In the genomic region with DNA sequence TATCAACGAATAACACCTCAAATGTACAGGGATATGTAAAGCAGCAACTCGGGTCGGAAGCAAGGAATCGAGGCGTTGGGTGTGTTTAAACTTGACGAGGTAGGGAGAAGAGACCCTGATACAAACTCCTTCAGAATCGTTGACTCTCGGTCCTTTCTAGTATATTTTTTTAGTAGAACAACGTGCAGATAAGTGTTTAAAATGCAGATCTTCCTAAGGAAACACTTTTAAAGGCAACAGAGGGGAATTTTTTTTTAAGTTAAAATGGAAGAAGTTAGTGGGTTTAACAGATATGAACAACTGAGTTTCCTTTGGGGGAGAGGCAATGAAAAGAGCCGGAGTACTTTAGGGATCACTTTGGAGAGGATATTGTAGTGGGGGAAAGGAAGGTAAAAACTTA, we compare ENCODE assay signal across 9 cellular contexts. TPM values are rescaled to one million over a fixed set of nuclear protein-coding genes. Genes with fewer than 3 reads are reported as not detected.
DNase-seq lines count a peak whose midpoint lies in the region; ATAC-seq, FAIRE-seq and TF ChIP-seq lines count a peak whose summit lies in the region.
"Had no signal": no experiment of that assay in that cellular context is flagged by ENCODE, and none has a peak within 500 bp of the region (broad histone marks: within the 10 kb centered on the region; RNA-seq: fewer than 3 reads in every experiment).

No MANE protein-coding gene starts in this region.

- 0 out of 2 replicates have a peak, but pooled peaks cover 9% of the 10 kb centered on the region for H4K20me1 ChIP-seq in K562 (replicated peaks; ENCODE audit: control insufficient read depth, insufficient read depth, low read length)

- H3K4me3 ChIP-seq in right atrium auricular region, result peak overlapping the region; percentile 93 to 97
- peak overlapping the region; percentile 67 for H3K4me3 ChIP-seq in K562
- H3K4me3 ChIP-seq in mononuclear cell (ENCODE audit: low read length), result peak overlapping the region; percentile 83

- TF ChIP-seq EP300 in K562 (IDR thresholded peaks at IDR 0.05; ENCODE audit: low read length), result no peak

- no peak for TF ChIP-seq CTCF in right atrium auricular region (IDR thresholded peaks at IDR 0.05)
- TF ChIP-seq CTCF in K562 (IDR thresholded peaks at IDR 0.05 in 2 of 3, conservative IDR thresholded peaks at IDR 0.05 in 1 of 3; ENCODE audit: insufficient read depth in 2 of 3, low read depth in 1 of 3, low read length in 3 of 3), result no peak

- POLR2A ChIA-PET in K562 (lab: Yijun Ruan, JAX), result interaction anchor here (0.7 to 1.1 kb wide), 3 partner anchors 29 to 651 kb away, joined by 3 to 5 read pairs (median 3); no protein-coding TSS in a partner anchor

- WGBS in K562 (ENCODE audit: insufficient coverage, low coverage, missing lambda C conversion rate), result 4% methylated on average over 10 of the region's 10 CpGs

- peaks cover 0 to 40% of the 10 kb centered on the region in 2 donors for H3K4me1 ChIP-seq in right atrium auricular region
- peaks cover 13 to 17% of the 10 kb centered on the region in 2 experiments; a peak in 4 of 5 replicates for H3K4me1 ChIP-seq in K562 (replicated peaks in 1 of 2; ENCODE audit: control insufficient read depth in 2 of 2, insufficient read depth in 2 of 2, low read length in 2 of 2)
- H3K4me1 ChIP-seq in mononuclear cell (ENCODE audit: insufficient read depth, low read length), result peaks cover 25% of the 10 kb centered on the region

- peak overlapping the region; percentile 98 to 99 for H3K27ac ChIP-seq in right atrium auricular region
- peak overlapping the region; percentile 98 for H3K27ac ChIP-seq in K562 (ENCODE audit: extremely low read depth, low read depth, low read length)

- H3K27me3 ChIP-seq in right atrium auricular region (no peaks in the 10 kb centered on the region), K562 (ENCODE audit: control insufficient read depth in 2 of 2, insufficient read depth in 2 of 2, low read length in 2 of 2) (no peaks in the 10 kb centered on the region), mononuclear cell (ENCODE audit: insufficient read depth, low read length) (no peaks in the 10 kb centered on the region)

- H3K9ac ChIP-seq in K562 (ENCODE audit: insufficient read depth in 1 of 2, low read depth in 2 of 2, low read length in 2 of 2), result peak overlapping the region; percentile 38 to 93; a peak in 2 of 4 replicates

- DNase-seq in right atrium auricular region (ENCODE audit: low spot score) (no peak), left cardiac atrium (no peak), K562 (ENCODE audit: extremely low read depth in 1 of 4, low spot score in 3 of 4) (peak in 1 of 4 experiments; percentile 17), SHP77 treated with DMSO at 0.1 percent for 48 hours (lab: John Stamatoyannopoulos, UW) (no peak), urothelium cell line (ENCODE audit: low spot score) (no peak)

- in situ Hi-C loops in K562 (cut with MboI), result no loop called here

- H3K9me1 ChIP-seq in K562 (ENCODE audit: control insufficient read depth, insufficient read depth, low read length), result no peaks in the 10 kb centered on the region

- H3K79me2 ChIP-seq in K562 (ENCODE audit: control insufficient read depth, insufficient read depth, low read length), result peaks cover 53% of the 10 kb centered on the region

- intact Hi-C loops in left cardiac atrium (cut with DNase I), result loop anchor here in 1 of 2 donors (5.0 kb wide), 1 partner anchor 656 kb away; the partner anchor contains the start of gene NMD3
- intact Hi-C loops in K562 (cut with micrococcal nuclease), result no loop called here

- FAIRE-seq in K562 (lab: Jason Lieb, UNC), result no peak
- no peak for FAIRE-seq in urothelium cell line (lab: Jason Lieb, UNC)
- FAIRE-seq: GM12891 had no signal

- H2AFZ ChIP-seq in K562 (ENCODE audit: low read depth, low read length), result peak overlapping the region; percentile 98

- no peaks in the 10 kb centered on the region for H3K9me3 ChIP-seq in right atrium auricular region
- no peaks in the 10 kb centered on the region; the same call in 1 of the 2 replicates for H3K9me3 ChIP-seq in K562 (replicated peaks; ENCODE audit: control insufficient read depth, insufficient read depth, low read depth, low read length)
- no peaks in the 10 kb centered on the region for H3K9me3 ChIP-seq in mononuclear cell (ENCODE audit: low read depth, low read length)

- TF ChIP-seq POLR2A in K562 (conservative IDR thresholded peaks at IDR 0.05), result no peak

- CTCF ChIA-PET in K562 (lab: Yijun Ruan, JAX; ENCODE audit: low intra/inter-chr PET ratio), result no interaction called here

- ATAC-seq in left cardiac atrium (no peak), K562 (no peak), HG03571 (IDR thresholded peaks at IDR 0.05; ENCODE audit: unreplicated experiment) (no peak), HG03025 (IDR thresholded peaks at IDR 0.05; ENCODE audit: low FRiP score, unreplicated experiment) (no peak)

- peak overlapping the region; percentile 96 for H3K4me2 ChIP-seq in K562 (ENCODE audit: insufficient read depth, low read length)

- H3K36me3 ChIP-seq in right atrium auricular region, result no peaks in the 10 kb centered on the region
- peaks cover 32% of the 10 kb centered on the region; the same call in 2 of the 3 replicates for H3K36me3 ChIP-seq in K562 (ENCODE audit: control insufficient read depth, insufficient read depth, low read length)

- TF ChIP-seq RAD21 in K562 (CRISPR knock-in tag; conservative IDR thresholded peaks at IDR 0.05 in 1 of 2, IDR thresholded peaks at IDR 0.05 in 1 of 2), result no peak

- BruUV-seq in K562 (replicated peaks; lab: Mats Ljungman, UMichigan), result no TSS peak

TF ChIP-seq in K562, 482 proteins besides CTCF, POLR2A, EP300 and RAD21:
- TF ChIP-seq GTF2E2 (tag; IDR thresholded peaks at IDR 0.05) (peak; percentile 58; the same call in 1 of the 2 replicates), ZNF354B (CRISPR knock-in tag; IDR thresholded peaks at IDR 0.05) (no peak)
TF ChIP-seq in K562: peak in this region for 1.

RNA-seq across cellular contexts. Expression of gene KPNA4, which starts 1.1 kb away (rescaled TPM):
- total RNA-seq in right atrium auricular region (10 to 100 TPM; 36.1 to 44.4 TPM), left cardiac atrium (10 to 100 TPM; 88.2 to 95.7 TPM), K562 (2014; rRNA removed) (21.1 and 27.2 TPM in 2 replicates), K562 (2014; rRNA removed; fragmentation: Illumina TruSeq; extraction: Trizol) (48.5 and 54.8 TPM in 2 replicates), K562 (2015; rRNA removed; fragmentation: Illumina TruSeq; extraction: Trizol) (48.2 and 53.6 TPM in 2 replicates), K562 (2021) (66.6 and 72.4 TPM in 2 replicates), mononuclear cell (32.8 TPM)
- total RNA-seq in K562 (2011; cell fraction: chromatin; rRNA removed; ENCODE audit: low replicate concordance), result 16.8 and 29.6 TPM in 2 replicates
- 11.3 and 12.6 TPM in 2 replicates for total RNA-seq in K562 (2011; cell fraction: nucleolus; rRNA removed)
- total RNA-seq in K562 (2011; cell fraction: nucleoplasm; rRNA removed), result 24.7 and 50.7 TPM in 2 replicates
- polyA plus RNA-seq in K562 (2011; rRNA removed) (22.0 and 37.4 TPM in 2 replicates), K562 (2014; fragmentation: Illumina TruSeq; extraction: Trizol) (29.5 and 34.5 TPM in 2 replicates), K562 (2014; fragmentation: Nextera tagmentation; extraction: Ambion mirVana) (10 to 100 TPM; 13.9 to 21.0 TPM), K562 (2014; rRNA removed) (19.2 and 20.6 TPM in 2 replicates)
- 9.3 and 13.2 TPM in 2 replicates for polyA plus RNA-seq in K562 (2011; cell fraction: cytosol; rRNA removed)
- polyA plus RNA-seq in K562 (2011; cell fraction: nucleus; rRNA removed), result 9.6 and 10.1 TPM in 2 replicates
- 15.1 and 18.6 TPM in 2 replicates for polyA plus RNA-seq in K562 (2012)
- polyA minus RNA-seq in K562 (2011; rRNA and poly(A)+ RNA removed), result 54.6 and 71.4 TPM in 2 replicates
- polyA minus RNA-seq in K562 (2011; cell fraction: cytosol; rRNA and poly(A)+ RNA removed), result 53.3 and 85.0 TPM in 2 replicates
- polyA minus RNA-seq in K562 (2011; cell fraction: nucleus; rRNA and poly(A)+ RNA removed), result 15.9 and 28.3 TPM in 2 replicates
